In the genomic region with DNA sequence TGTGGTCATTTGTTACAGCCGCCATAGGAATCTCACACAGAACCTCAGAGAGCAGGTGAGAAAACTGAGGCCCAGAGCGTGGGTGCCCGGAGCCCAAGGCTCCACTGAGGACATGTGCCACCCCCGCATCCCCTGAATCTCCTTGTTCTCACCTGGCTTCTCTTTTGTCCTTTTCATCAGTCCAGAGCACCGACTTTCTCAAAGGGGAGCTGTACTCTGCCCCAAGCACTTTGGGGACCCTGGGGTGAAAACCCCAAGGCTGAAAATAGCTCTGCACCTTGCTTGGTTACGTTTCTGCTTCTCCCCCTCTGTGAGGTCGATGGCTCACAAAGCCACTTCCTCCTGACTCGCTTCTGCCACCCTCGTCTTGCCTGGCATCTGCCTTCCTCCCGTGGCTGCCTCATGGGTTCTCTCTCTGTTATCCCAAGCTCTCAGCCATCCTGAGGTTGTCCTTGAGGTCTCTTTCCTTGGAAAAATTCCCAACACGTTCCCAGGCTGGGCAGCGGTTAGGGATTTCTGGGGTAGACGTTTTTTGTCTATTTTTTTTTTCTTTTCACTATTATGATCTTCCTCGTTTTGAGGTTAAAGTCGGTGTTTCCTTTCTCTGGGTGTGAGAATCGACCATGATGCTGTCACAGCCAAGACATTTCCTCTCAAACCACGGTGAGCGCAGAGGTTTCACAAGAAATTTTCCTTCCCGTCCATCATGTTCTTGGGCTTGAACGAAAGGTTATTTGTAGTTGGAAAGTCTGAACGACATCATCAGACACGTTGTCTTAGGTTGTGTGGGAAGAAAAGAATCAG, we compare ENCODE assay signal across 10 cellular contexts. TPM values are rescaled to one million over a fixed set of nuclear protein-coding genes. Genes with fewer than 3 reads are reported as not detected.
DNase-seq lines count a peak whose midpoint lies in the region; ATAC-seq and TF ChIP-seq lines count a peak whose summit lies in the region.
"Had no signal": no experiment of that assay in that cellular context is flagged by ENCODE, and none has a peak within 500 bp of the region (broad histone marks: within the 10 kb centered on the region; RNA-seq: fewer than 3 reads in every experiment).

No MANE protein-coding gene starts in this region.

- H3K4me1 Mint-ChIP-seq in activated CD8-positive, alpha-beta memory T cell treated with anti-CD3 and anti-CD28 coated beads, Interleukin-2, amount 10 ng/mL, durations not matched to agents 7 days and 5 days = peaks cover 32% of the 10 kb centered on the region
- H3K4me1 Mint-ChIP-seq: brain had no signal

- H3K27ac Mint-ChIP-seq in activated CD8-positive, alpha-beta memory T cell treated with anti-CD3 and anti-CD28 coated beads, Interleukin-2, amount 10 ng/mL, durations not matched to agents 7 days and 5 days = peak overlapping the region; percentile 91

- peaks cover 46% of the 10 kb centered on the region for H3K27me3 Mint-ChIP-seq in activated CD8-positive, alpha-beta memory T cell treated with anti-CD3 and anti-CD28 coated beads, Interleukin-2, amount 10 ng/mL, durations not matched to agents 7 days and 5 days

- no peaks in the 10 kb centered on the region for H3K36me3 Mint-ChIP-seq in activated CD8-positive, alpha-beta memory T cell treated with anti-CD3 and anti-CD28 coated beads, Interleukin-2, amount 10 ng/mL, durations not matched to agents 7 days and 5 days
- H3K36me3 Mint-ChIP-seq: brain had no signal

- ATAC-seq in GM21381 (IDR thresholded peaks at IDR 0.05; ENCODE audit: unreplicated experiment) = peak; percentile 81
- ATAC-seq in activated CD8-positive, alpha-beta memory T cell treated with anti-CD3 and anti-CD28 coated beads, Interleukin-2, amount 10 ng/mL, durations not matched to agents 7 days and 5 days = peak; percentile 90
- ATAC-seq in sciatic nerve = peak; percentile 42

- H3K27ac ChIP-seq in RWPE1 = no peak overlapping the region
- H3K27ac ChIP-seq: C4-2B had no signal

- DNase-seq in CD1c-positive myeloid dendritic cell (ENCODE audit: extremely low spot score) = peak; percentile 78
- peak; percentile 80 for DNase-seq in Jurkat, Clone E6-1 (ENCODE audit: low read depth, low spot score)
- DNase-seq in activated CD8-positive, alpha-beta memory T cell treated with anti-CD3 and anti-CD28 coated beads, Interleukin-2, amount 10 ng/mL, durations not matched to agents 7 days and 5 days = peak; percentile 91
- DNase-seq in sciatic nerve (ENCODE audit: low spot score) = no peak
- DNase-seq in cerebellar nuclear complex (lab: John Stamatoyannopoulos, UW) = no peak
- DNase-seq in RWPE1 (ENCODE audit: low spot score) = no peak
- DNase-seq in DMS153 (lab: John Stamatoyannopoulos, UW) = no peak

- H3K9me3 Mint-ChIP-seq in activated CD8-positive, alpha-beta memory T cell treated with anti-CD3 and anti-CD28 coated beads, Interleukin-2, amount 10 ng/mL, durations not matched to agents 7 days and 5 days (ENCODE audit: low read depth) = no peaks in the 10 kb centered on the region

- H3K4me3 ChIP-seq in Jurkat, Clone E6-1 (ENCODE audit: low read length) = peak overlapping the region; percentile 17; the same call in 1 of the 2 replicates

- H3K4me3 Mint-ChIP-seq in activated CD8-positive, alpha-beta memory T cell treated with anti-CD3 and anti-CD28 coated beads, Interleukin-2, amount 10 ng/mL, durations not matched to agents 7 days and 5 days = peak overlapping the region; percentile 57
- H3K4me3 Mint-ChIP-seq: brain had no signal

- intact Hi-C loops in sciatic nerve (cut with DNase I) = no loop called here

- TF ChIP-seq CTCF in RWPE1 (conservative IDR thresholded peaks at IDR 0.05; ENCODE audit: low read depth) = no peak

- POLR2A ChIA-PET in RWPE1 (lab: Yijun Ruan, JAX; ENCODE audit: low non-redundant PET) = no interaction called here

- CTCF ChIA-PET in activated CD8-positive, alpha-beta memory T cell treated with anti-CD3 and anti-CD28 coated beads, Interleukin-2, amount 10 ng/mL, durations not matched to agents 7 days and 5 days (lab: Charles Lee) = interaction anchor here (0.7 to 3.8 kb wide), 5 partner anchors 8 to 116 kb away, joined by 3 to 20 read pairs (median 3); partner anchors contain the start of gene IRF8
- CTCF ChIA-PET in RWPE1 (lab: Yijun Ruan, JAX) = interaction anchor here (0.5 kb wide), 1 partner anchor 1103 kb away, joined by 3 read pairs; no protein-coding TSS in a partner anchor

RNA-seq across cellular contexts. Expression of gene IRF8, which starts 37.2 kb away (rescaled TPM):
- polyA plus RNA-seq in Jurkat, Clone E6-1 (2012; ENCODE audit: insufficient read depth, insufficient read length) = 7.4 TPM
- total RNA-seq in activated CD8-positive, alpha-beta memory T cell treated with anti-CD3 and anti-CD28 coated beads, Interleukin-2, amount 10 ng/mL, durations not matched to agents 7 days and 5 days = 10 to 100 TPM in 1 of 2 experiments, 1 to 10 TPM in 1; 8.4 to 11.1 TPM
- 19.1 TPM for total RNA-seq in sciatic nerve

Comparison
In these comparisons a context has a peak if more than half of its experiments do, and no peak if none do; other contexts are left out.
1. DNase-seq: peak in CD1c-positive myeloid dendritic cell (single experiment), Jurkat, Clone E6-1 (single experiment) and activated CD8-positive, alpha-beta memory T cell treated with anti-CD3 and anti-CD28 coated beads, Interleukin-2, amount 10 ng/mL, durations not matched to agents 7 days and 5 days (single experiment); none in sciatic nerve (single experiment), cerebellar nuclear complex (0 of 2), RWPE1 (single experiment) and DMS153 (single experiment).
2. Peak in every context shown above with its lines, with median percentiles within 50 percentile points of each other: ATAC-seq.